Comparison of ENCODE assay signal across 8 cellular contexts in the genomic region with DNA sequence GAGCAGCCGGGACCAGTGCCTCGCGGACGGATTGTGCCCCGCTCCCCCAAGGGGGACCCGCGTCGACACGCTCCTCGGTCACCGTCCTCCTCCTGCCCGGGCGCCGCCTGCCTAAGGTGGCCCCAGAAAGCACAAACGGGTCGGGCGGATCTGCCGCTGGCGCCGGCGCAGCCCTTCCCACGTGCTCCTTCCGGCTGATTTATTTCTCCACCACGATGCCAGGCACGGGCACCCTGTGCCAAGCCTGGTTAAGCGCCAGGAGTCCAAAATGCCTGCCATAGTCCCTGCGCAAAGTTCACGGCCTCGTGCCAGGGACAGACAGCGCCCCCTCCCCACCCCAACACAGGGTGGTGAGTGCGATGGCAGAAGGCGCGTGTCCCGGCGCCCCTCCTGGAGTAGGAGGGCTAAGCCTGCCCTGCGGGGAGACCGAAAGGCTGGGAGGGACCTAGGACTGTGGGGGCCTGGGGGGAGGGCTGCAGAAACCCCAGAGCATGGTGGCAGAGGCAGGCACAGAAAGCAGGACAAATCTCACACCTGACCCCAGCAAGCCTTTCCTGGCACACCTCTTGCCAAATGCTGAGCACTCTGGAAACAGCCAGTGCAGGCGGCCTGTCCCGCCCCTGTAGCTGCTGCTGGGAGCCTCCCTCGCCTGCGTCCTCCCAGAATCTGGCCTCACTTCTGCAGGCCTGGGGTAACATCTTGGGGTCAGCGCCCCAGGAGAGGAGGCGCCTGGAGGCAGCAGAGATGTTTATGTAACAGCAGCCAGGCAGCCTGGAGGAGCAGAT. TPM values are rescaled to one million over a fixed set of nuclear protein-coding genes. Genes with fewer than 3 reads are reported as not detected.
DNase-seq lines count a peak whose midpoint lies in the region; ATAC-seq and TF ChIP-seq lines count a peak whose summit lies in the region.

No MANE protein-coding gene starts in this region.

- H3K27me3 ChIP-seq in brain microvascular endothelial cell (replicated peaks) (no peaks in the 10 kb centered on the region), iPS-15b (ENCODE audit: control insufficient read depth, insufficient read depth, low read length) (no peaks in the 10 kb centered on the region), skeletal muscle satellite cell (ENCODE audit: control insufficient read depth, insufficient read depth, low read length) (no peaks in the 10 kb centered on the region)

- H3K4me2 ChIP-seq in skeletal muscle satellite cell (ENCODE audit: low read length): peak overlapping the region; percentile 99

- peak overlapping the region; percentile 47 for H3K9ac ChIP-seq in iPS-15b (ENCODE audit: low read depth, low read length)
- H3K9ac ChIP-seq in skeletal muscle satellite cell (ENCODE audit: low read depth, low read length): peak overlapping the region; percentile 81

- no peak for TF ChIP-seq CTCF in GM12865 (IDR thresholded peaks at IDR 0.05; ENCODE audit: insufficient read depth, low read depth, low read length, missing control alignments)
- no peak for TF ChIP-seq CTCF in brain microvascular endothelial cell (IDR thresholded peaks at IDR 0.05; ENCODE audit: low read depth, low read length, missing control alignments)

- DNase-seq in GM12865 (ENCODE audit: low read depth) (peak; percentile 69), HT-29 (ENCODE audit: low spot score) (peak; percentile 55), T-helper 9 cell (peak; percentile 39), brain microvascular endothelial cell (peak; percentile 6)

- H3K4me1 ChIP-seq in iPS-15b (ENCODE audit: control insufficient read depth, insufficient read depth, low read length) (peaks cover 3% of the 10 kb centered on the region), skeletal muscle satellite cell (ENCODE audit: control insufficient read depth, insufficient read depth, low read length) (peaks cover 31% of the 10 kb centered on the region)

- H3K36me3 ChIP-seq in brain microvascular endothelial cell (replicated peaks) (no peaks in the 10 kb centered on the region), iPS-15b (ENCODE audit: control insufficient read depth, insufficient read depth, low read length) (peaks cover 11% of the 10 kb centered on the region), skeletal muscle satellite cell (ENCODE audit: insufficient read depth, low read length) (no peaks in the 10 kb centered on the region)

- no peaks in the 10 kb centered on the region for H3K9me3 ChIP-seq in iPS-15b (ENCODE audit: control insufficient read depth, insufficient read depth, low read length)
- no peaks in the 10 kb centered on the region for H3K9me3 ChIP-seq in skeletal muscle satellite cell (replicated peaks; ENCODE audit: low read length)

- in situ Hi-C loops in brain microvascular endothelial cell (cut with HindIII; ENCODE audit: low pct_ligation_motif_present, low sequenced_read_pairs): loop anchor here (10.0 kb wide), 1 partner anchor 62 kb away; the partner anchor contains the start of gene SEC16A

- ATAC-seq in HG03108 (IDR thresholded peaks at IDR 0.05; ENCODE audit: unreplicated experiment) (no peak), HG03442 (IDR thresholded peaks at IDR 0.05; ENCODE audit: unreplicated experiment) (no peak)

- no peak overlapping the region for H3K27ac ChIP-seq in brain microvascular endothelial cell

- H3K4me3 ChIP-seq in GM12865 (ENCODE audit: low read depth, low read length): peak overlapping the region; percentile 71
- peak overlapping the region; percentile 50 for H3K4me3 ChIP-seq in brain microvascular endothelial cell (ENCODE audit: low read depth, low read length)
- H3K4me3 ChIP-seq in iPS-15b (ENCODE audit: low read depth, low read length): peak overlapping the region; percentile 53
- peak overlapping the region; percentile 75 for H3K4me3 ChIP-seq in skeletal muscle satellite cell (ENCODE audit: low read length)

RNA-seq across cellular contexts. Expression of gene NOTCH1, which starts 1.0 kb away (rescaled TPM):
- 39.8 and 57.7 TPM in 2 replicates for total RNA-seq in HT-29 (2014; rRNA removed; shearing (Covaris generic))
- 7.1 and 9.8 TPM in 2 replicates for total RNA-seq in skeletal muscle satellite cell (2012; rRNA removed)

Comparison
In these comparisons a context has a peak if more than half of its experiments do, and no peak if none do; other contexts are left out.
1. DNase-seq: peak in every context shown above with its lines; median percentile 69 in GM12865; 55 in HT-29; 39 in T-helper 9 cell; 6 in brain microvascular endothelial cell.